ENCODE assay signal across 12 cellular contexts in the genomic region with DNA sequence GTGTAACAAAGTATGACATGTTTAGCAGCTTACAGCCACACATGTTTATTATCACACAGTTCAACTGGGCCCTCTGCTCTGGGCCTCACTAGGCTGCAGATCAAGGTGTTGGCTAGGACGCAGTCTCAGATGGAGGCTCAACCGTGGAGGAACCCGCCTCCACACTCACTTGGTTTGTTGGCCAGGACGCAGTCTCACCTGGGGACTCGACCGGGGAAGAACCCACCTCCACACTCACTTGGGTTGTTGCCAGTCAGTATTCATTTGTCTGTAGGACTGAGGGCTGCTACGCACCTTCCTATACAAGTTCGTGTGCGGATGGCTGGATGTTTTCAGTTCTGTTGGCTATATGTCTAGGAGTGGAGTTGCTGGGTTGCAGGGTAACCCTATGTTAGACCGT.
"Had no signal": no experiment of that assay in that cellular context is flagged by ENCODE, and none has a peak within 500 bp of the region (broad histone marks: within the 10 kb centered on the region; RNA-seq: fewer than 3 reads in every experiment).

No MANE protein-coding gene starts in this region.

- H3K27me3 ChIP-seq: gastroesophageal sphincter, right atrium auricular region had no signal

- ATAC-seq: activated T-helper 17 cell treated with anti-CD3 and anti-CD28 coated beads, Interleukin-2, amount 50 U/mL, for 72 hours; gastroesophageal sphincter; left lobe of liver; naive thymus-derived CD8-positive, alpha-beta T cell had no signal

- H3K4me3 ChIP-seq: gastroesophageal sphincter, right atrium auricular region had no signal

- H3K36me3 Mint-ChIP-seq: naive thymus-derived CD8-positive, alpha-beta T cell had no signal

- H3K9me3 Mint-ChIP-seq: activated T-helper 17 cell treated with anti-CD3 and anti-CD28 coated beads, Interleukin-2, amount 50 U/mL, for 72 hours had no signal

- H3K27me3 Mint-ChIP-seq: activated T-helper 17 cell treated with anti-CD3 and anti-CD28 coated beads, Interleukin-2, amount 50 U/mL, for 72 hours; naive thymus-derived CD8-positive, alpha-beta T cell had no signal

- H3K4me1 Mint-ChIP-seq: activated T-helper 17 cell treated with anti-CD3 and anti-CD28 coated beads, Interleukin-2, amount 50 U/mL, for 72 hours; naive thymus-derived CD8-positive, alpha-beta T cell had no signal

- H3K27ac Mint-ChIP-seq: activated T-helper 17 cell treated with anti-CD3 and anti-CD28 coated beads, Interleukin-2, amount 50 U/mL, for 72 hours; naive thymus-derived CD8-positive, alpha-beta T cell had no signal

- H3K9me3 ChIP-seq: gastroesophageal sphincter, right atrium auricular region had no signal

- DNase-seq: activated CD4-positive, alpha-beta T cell treated with anti-CD3 and anti-CD28 coated beads, Interleukin-2, amount 50 U/mL, for 48 hours; activated naive CD4-positive, alpha-beta T cell treated with anti-CD3 and anti-CD28 coated beads, Interleukin-2, amount 50 U/mL, for 16 hours; erythroblast; naive thymus-derived CD8-positive, alpha-beta T cell; posterior cingulate gyrus; stimulated activated CD4-positive, alpha-beta T cell treated with anti-CD3 and anti-CD28 coated beads, Interleukin-4, amount 100 ng/mL, for 24 hours; stimulated activated naive CD4-positive, alpha-beta T cell; substantia nigra had no signal

- H3K27ac ChIP-seq: gastroesophageal sphincter, right atrium auricular region had no signal

- H3K36me3 ChIP-seq: gastroesophageal sphincter, right atrium auricular region had no signal

- H3K4me3 Mint-ChIP-seq: activated T-helper 17 cell treated with anti-CD3 and anti-CD28 coated beads, Interleukin-2, amount 50 U/mL, for 72 hours; naive thymus-derived CD8-positive, alpha-beta T cell had no signal
